1 cellular context compared by ENCODE assay signal in the genomic region with DNA sequence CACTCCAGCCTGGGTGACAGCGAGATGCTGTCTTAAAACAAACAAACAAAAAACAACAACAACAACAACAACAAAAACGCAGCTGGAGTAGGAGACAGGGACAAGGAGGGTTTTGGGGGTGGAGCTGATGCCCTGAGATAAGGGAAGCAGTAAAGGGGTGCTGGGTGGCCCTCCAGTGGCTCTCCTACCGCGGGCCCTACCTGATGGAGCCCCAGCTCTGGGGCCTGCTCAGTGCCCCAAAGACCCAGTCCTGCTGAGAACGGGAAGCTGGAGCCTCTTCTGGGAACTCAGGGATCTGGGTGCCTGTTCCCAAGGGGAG.
TF ChIP-seq lines count a peak whose summit lies in the region.

No MANE protein-coding gene starts in this region.

TF ChIP-seq in K562, 482 proteins besides CTCF, POLR2A, EP300 and RAD21:
- TF ChIP-seq ZFP91 (CRISPR knock-in tag; IDR thresholded peaks at IDR 0.05), result no peak
- TF ChIP-seq GATA2 (CRISPR knock-in tag; IDR thresholded peaks at IDR 0.05), result peak; percentile 12; the same call in 1 of the 2 replicates
- TF ChIP-seq TCFL5 (CRISPR knock-in tag; conservative IDR thresholded peaks at IDR 0.05), result no peak
- no peak for TF ChIP-seq C11orf30 (IDR thresholded peaks at IDR 0.05; ENCODE audit: low read depth)
